Comparison of ENCODE assay signal across 8 cellular contexts in genomic region chr17:54899721-54900456, GRCh38. TPM values are rescaled to one million over a fixed set of nuclear protein-coding genes. Genes with fewer than 3 reads are reported as not detected.
DNase-seq lines count a peak whose midpoint lies in the region; TF ChIP-seq lines count a peak whose summit lies in the region.

No MANE protein-coding gene starts in this region.

- H3K27me3 ChIP-seq in BJ (ENCODE audit: control insufficient read depth, insufficient read depth, low read length) (no peaks in the 10 kb centered on the region; the same call in 1 of the 2 replicates), stomach smooth muscle (ENCODE audit: control insufficient read depth in 1 of 2, insufficient read depth in 2 of 2, low read length in 2 of 2) (peaks cover 0 to 4% of the 10 kb centered on the region in 2 donors)

- POLR2A ChIA-PET in BJ (lab: Charles Lee) = interaction anchor here (0.6 kb wide), 1 partner anchor 31 kb away, joined by 4 read pairs; no protein-coding TSS in a partner anchor
- POLR2A ChIA-PET in HEK293 (lab: Yijun Ruan, JAX) = interaction anchor here (0.6 to 1.9 kb wide), 3 partner anchors 13 to 81 kb away, joined by 3 to 6 read pairs (median 5); no protein-coding TSS in a partner anchor
- POLR2A ChIA-PET in RWPE1 (lab: Yijun Ruan, JAX; ENCODE audit: low non-redundant PET) = interaction anchor here (0.6 to 0.7 kb wide), 2 partner anchors 49 to 805 kb away, joined by 3 to 4 read pairs; no protein-coding TSS in a partner anchor

- H3K4me3 ChIP-seq in BJ (ENCODE audit: low read depth, low read length) = peak overlapping the region; percentile 86
- H3K4me3 ChIP-seq in HEK293 (ENCODE audit: low read depth, low read length) = peak overlapping the region; percentile 86
- peak overlapping the region; percentile 71 to 82 for H3K4me3 ChIP-seq in foreskin fibroblast (ENCODE audit: low read depth in 1 of 2, low read length in 2 of 2)
- H3K4me3 ChIP-seq in stomach smooth muscle (ENCODE audit: low read length in 2 of 2) = peak overlapping the region; percentile 80 to 82

- TF ChIP-seq CTCF in BJ (IDR thresholded peaks at IDR 0.05; ENCODE audit: insufficient read depth, low read depth, low read length) (no peak), HEK293 (tag by site-specific recombination; IDR thresholded peaks at IDR 0.05) (no peak), RWPE1 (conservative IDR thresholded peaks at IDR 0.05; ENCODE audit: low read depth) (no peak), foreskin fibroblast (IDR thresholded peaks at IDR 0.05; ENCODE audit: low read depth, low read length) (no peak)

- no peak for DNase-seq in BJ (ENCODE audit: low read depth)
- no peak for DNase-seq in RWPE1 (ENCODE audit: low spot score)
- DNase-seq in foreskin fibroblast = peak in 1 of 2 donors; percentile 36
- no peak for DNase-seq in putamen (ENCODE audit: low spot score)
- no peak for DNase-seq in SW480 (ENCODE audit: low spot score)
- no peak for DNase-seq in cerebellar nuclear complex (lab: John Stamatoyannopoulos, UW)

- H3K27ac ChIP-seq in HEK293 (ENCODE audit: extremely low read depth, low read depth, low read length) (no peak overlapping the region; the same call in 1 of the 2 replicates), RWPE1 (peak overlapping the region; percentile 86), stomach smooth muscle (ENCODE audit: low read length) (no peak overlapping the region)

- H3K9me3 ChIP-seq in HEK293 (ENCODE audit: control insufficient read depth, insufficient read depth, low read depth, low read length) (no peaks in the 10 kb centered on the region), stomach smooth muscle (ENCODE audit: control insufficient read depth in 2 of 2, low read length in 2 of 2) (no peaks in the 10 kb centered on the region)

- CTCF ChIA-PET in BJ (lab: Yijun Ruan, JAX) (interaction anchor here (0.9 to 1.0 kb wide), 2 partner anchors 9 kb away, joined by 3 to 4 read pairs; no protein-coding TSS in a partner anchor), HEK293 (lab: Yijun Ruan, JAX) (interaction anchor here (0.7 to 1.3 kb wide), 2 partner anchors 9 to 1084 kb away, joined by 3 to 5 read pairs; no protein-coding TSS in a partner anchor), RWPE1 (lab: Yijun Ruan, JAX) (interaction anchor here (0.7 to 1.2 kb wide), 2 partner anchors 9 to 22 kb away, joined by 3 to 5 read pairs; no protein-coding TSS in a partner anchor)

- H3K4me1 ChIP-seq in HEK293 (ENCODE audit: control insufficient read depth, insufficient read depth, low read length) (no peaks in the 10 kb centered on the region), stomach smooth muscle (ENCODE audit: control insufficient read depth, insufficient read depth, low read length) (peaks cover 22% of the 10 kb centered on the region)

- H3K9ac ChIP-seq in stomach smooth muscle (ENCODE audit: low read length in 2 of 2) = peak overlapping the region in 1 of 2 donors; percentile 64

- no peaks in the 10 kb centered on the region for H3K36me3 ChIP-seq in BJ (ENCODE audit: control insufficient read depth, insufficient read depth, low read length)
- peaks cover 1 to 10% of the 10 kb centered on the region in 2 experiments; a peak in 1 of 3 replicates for H3K36me3 ChIP-seq in HEK293 (ENCODE audit: control insufficient read depth in 2 of 2, insufficient read depth in 1 of 2, low read length in 2 of 2)
- no peaks in the 10 kb centered on the region for H3K36me3 ChIP-seq in stomach smooth muscle (ENCODE audit: control insufficient read depth in 2 of 2, insufficient read depth in 2 of 2, low read length in 2 of 2)

TF ChIP-seq in HEK293, 187 proteins besides CTCF, POLR2A, EP300 and RAD21:
- TF ChIP-seq ZNF449 (tag by site-specific recombination; IDR thresholded peaks at IDR 0.05) (peak; percentile 16; the same call in 1 of the 2 replicates), TCF7L2 (IDR thresholded peaks at IDR 0.05; ENCODE audit: borderline replicate concordance, low read depth, low read length) (peak; percentile 82; the same call in 1 of the 2 replicates), ZNF19 (tag by site-specific recombination; IDR thresholded peaks at IDR 0.05; ENCODE audit: low read depth) (no peak), ZNF2 (tag by site-specific recombination; IDR thresholded peaks at IDR 0.05) (no peak)

RNA-seq across cellular contexts. Expression of gene TOM1L1, which starts 0.8 kb away (rescaled TPM):
- 31.2 and 50.4 TPM in 2 replicates for polyA plus RNA-seq in BJ (2011; rRNA removed)
- polyA minus RNA-seq in BJ (2011; rRNA and poly(A)+ RNA removed) = 11.6 and 14.3 TPM in 2 replicates
